ENCODE assay signal across 16 cellular contexts in the genomic region with DNA sequence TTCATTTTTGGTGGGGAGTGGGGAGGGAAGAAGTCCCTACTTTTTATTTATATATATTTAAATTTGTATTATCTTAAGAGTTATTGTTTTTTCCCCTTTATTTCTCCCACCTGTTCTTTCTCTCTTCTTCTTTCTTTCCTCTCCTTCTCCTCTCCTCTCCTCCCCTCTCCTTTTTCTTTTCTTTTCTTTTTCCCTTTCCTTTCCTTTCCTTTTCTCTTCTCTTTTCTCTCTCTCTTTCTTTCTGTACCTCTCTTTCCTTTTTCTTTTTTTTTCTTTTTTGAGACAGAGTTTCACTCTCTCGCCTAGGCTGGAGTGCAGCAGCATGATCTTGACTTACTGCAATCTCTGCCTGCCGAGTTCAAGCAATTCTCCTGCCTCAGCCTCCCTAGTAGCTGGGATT. TPM values are rescaled to one million over a fixed set of nuclear protein-coding genes. Genes with fewer than 3 reads are reported as not detected.
A peak's percentile ranks its signal among the peaks of the same experiment; 100 is the strongest.
DNase-seq lines count a peak whose midpoint lies in the region; ATAC-seq, FAIRE-seq and TF ChIP-seq lines count a peak whose summit lies in the region.
"Had no signal": no experiment of that assay in that cellular context is flagged by ENCODE, and none has a peak within 500 bp of the region (broad histone marks: within the 10 kb centered on the region; RNA-seq: fewer than 3 reads in every experiment).

No MANE protein-coding gene starts in this region.

- 78% methylated on average over 1 of the region's 2 CpGs for WGBS in K562 (ENCODE audit: insufficient coverage, low coverage, missing lambda C conversion rate)
- 80 to 92% (median 88%) methylated on average over 2 of the region's 2 CpGs for WGBS in psoas muscle, 3 donors
- 91 to 93% methylated on average over 2 of the region's 2 CpGs for WGBS in thyroid gland, 2 donors

- no peak overlapping the region for H3K27ac Mint-ChIP-seq in activated naive CD4-positive, alpha-beta T cell treated with anti-CD3 and anti-CD28 coated beads, Interleukin-2, amount 10 ng/mL, durations not matched to agents 7 days and 5 days
- no peak overlapping the region for H3K27ac Mint-ChIP-seq in progenitor cell of endocrine pancreas

- BruUV-seq in K562 (replicated peaks; lab: Mats Ljungman, UMichigan) = no TSS peak

- H3K36me3 Mint-ChIP-seq in activated naive CD4-positive, alpha-beta T cell treated with anti-CD3 and anti-CD28 coated beads, Interleukin-2, amount 10 ng/mL, durations not matched to agents 7 days and 5 days = peaks cover 11% of the 10 kb centered on the region
- H3K36me3 Mint-ChIP-seq in progenitor cell of endocrine pancreas (ENCODE audit: insufficient read depth) = no peaks in the 10 kb centered on the region

- H3K27me3 ChIP-seq in K562 (ENCODE audit: control insufficient read depth in 2 of 2, insufficient read depth in 2 of 2, low read length in 2 of 2) (no peaks in the 10 kb centered on the region), psoas muscle (ENCODE audit: insufficient read depth in 3 of 3, low read length in 2 of 3) (no peaks in the 10 kb centered on the region), thyroid gland (no peaks in the 10 kb centered on the region)
- H3K27me3 ChIP-seq: colonic mucosa had no signal

- no peak for FAIRE-seq in K562 (lab: Jason Lieb, UNC)

- H3K9me3 ChIP-seq in HEK293 (ENCODE audit: control insufficient read depth, insufficient read depth, low read depth, low read length) (no peaks in the 10 kb centered on the region), K562 (replicated peaks; ENCODE audit: control insufficient read depth, insufficient read depth, low read depth, low read length) (no peaks in the 10 kb centered on the region), psoas muscle (no peaks in the 10 kb centered on the region), thyroid gland (no peaks in the 10 kb centered on the region)
- H3K9me3 ChIP-seq: colonic mucosa had no signal

- peaks cover 41% of the 10 kb centered on the region for H3K79me2 ChIP-seq in K562 (ENCODE audit: control insufficient read depth, insufficient read depth, low read length)

- H3K4me3 Mint-ChIP-seq in activated naive CD4-positive, alpha-beta T cell treated with anti-CD3 and anti-CD28 coated beads, Interleukin-2, amount 10 ng/mL, durations not matched to agents 7 days and 5 days = peak overlapping the region; percentile 97
- H3K4me3 Mint-ChIP-seq in progenitor cell of endocrine pancreas (ENCODE audit: low read depth) = peak overlapping the region; percentile 38

- in situ Hi-C loops in K562 (cut with MboI) = no loop called here

- no peaks in the 10 kb centered on the region for H3K9me1 ChIP-seq in K562 (ENCODE audit: control insufficient read depth, insufficient read depth, low read length)

- H3K27ac ChIP-seq in HEK293 (ENCODE audit: extremely low read depth, low read depth, low read length) = no peak overlapping the region
- no peak overlapping the region for H3K27ac ChIP-seq in K562 (ENCODE audit: extremely low read depth, low read depth, low read length)
- no peak overlapping the region for H3K27ac ChIP-seq in psoas muscle
- no peak overlapping the region for H3K27ac ChIP-seq in thyroid gland
- H3K27ac ChIP-seq: colonic mucosa had no signal

- H2AFZ ChIP-seq in K562 (ENCODE audit: low read depth, low read length) = no peak overlapping the region

- POLR2A ChIA-PET in HEK293 (lab: Yijun Ruan, JAX) = interaction anchor here (1.4 to 1.6 kb wide), 2 partner anchors 9 to 40 kb away, joined by 3 to 8 read pairs; a partner anchor contains a TSS
- POLR2A ChIA-PET in K562 (lab: Yijun Ruan, JAX) = interaction anchor here (1.0 kb wide), 1 partner anchor 12 kb away, joined by 4 read pairs; no protein-coding TSS in a partner anchor

- intact Hi-C loops in K562 (cut with micrococcal nuclease) (loop anchor here (5.0 kb wide), 1 partner anchor 33 kb away; no protein-coding TSS in a partner anchor), psoas muscle (cut with DNase I) (loop anchor here in 1 of 2 donors (5.0 kb wide), 1 partner anchor 38 kb away; a partner anchor contains a TSS), thyroid gland (cut with DNase I) (no loop called here)

- H3K4me1 Mint-ChIP-seq in activated naive CD4-positive, alpha-beta T cell treated with anti-CD3 and anti-CD28 coated beads, Interleukin-2, amount 10 ng/mL, durations not matched to agents 7 days and 5 days = peaks cover 40% of the 10 kb centered on the region
- H3K4me1 Mint-ChIP-seq in progenitor cell of endocrine pancreas (ENCODE audit: low read depth) = peaks cover 24% of the 10 kb centered on the region

- no peak overlapping the region for H3K4me2 ChIP-seq in K562 (ENCODE audit: insufficient read depth, low read length)

- ATAC-seq in K562 (no peak), psoas muscle (no peak)
- ATAC-seq: activated CD4-positive, alpha-beta T cell treated with anti-CD3 and anti-CD28 coated beads for 36 hours had no signal

- H3K4me1 ChIP-seq in HEK293 (ENCODE audit: control insufficient read depth, insufficient read depth, low read length) = peaks cover 11% of the 10 kb centered on the region; the same call in 1 of the 2 replicates
- H3K4me1 ChIP-seq in K562 (replicated peaks in 1 of 2; ENCODE audit: control insufficient read depth in 2 of 2, insufficient read depth in 2 of 2, low read length in 2 of 2) = peaks cover 15 to 18% of the 10 kb centered on the region in 2 experiments; a peak in 4 of 5 replicates
- peaks cover 22% of the 10 kb centered on the region for H3K4me1 ChIP-seq in psoas muscle
- H3K4me1 ChIP-seq in thyroid gland = peaks cover 27 to 38% of the 10 kb centered on the region in 2 donors

- no peaks in the 10 kb centered on the region for H3K9me3 Mint-ChIP-seq in activated naive CD4-positive, alpha-beta T cell treated with anti-CD3 and anti-CD28 coated beads, Interleukin-2, amount 10 ng/mL, durations not matched to agents 7 days and 5 days
- no peaks in the 10 kb centered on the region for H3K9me3 Mint-ChIP-seq in progenitor cell of endocrine pancreas (ENCODE audit: low read depth)

- H3K4me3 ChIP-seq in HEK293 (ENCODE audit: low read depth, low read length) (no peak overlapping the region), K562 (no peak overlapping the region), psoas muscle (no peak overlapping the region), thyroid gland (replicated peaks in 1 of 3) (no peak overlapping the region)

- no peaks in the 10 kb centered on the region for H4K20me1 ChIP-seq in K562 (replicated peaks; ENCODE audit: control insufficient read depth, insufficient read depth, low read length)

- H3K36me3 ChIP-seq in HEK293 (ENCODE audit: control insufficient read depth in 2 of 2, insufficient read depth in 1 of 2, low read length in 2 of 2) (no peaks in the 10 kb centered on the region), K562 (ENCODE audit: control insufficient read depth, insufficient read depth, low read length) (peaks cover 4% of the 10 kb centered on the region; the same call in 1 of the 3 replicates), psoas muscle (ENCODE audit: insufficient read depth in 1 of 2, low read depth in 1 of 2) (peaks cover 0 to 3% of the 10 kb centered on the region in 2 donors), thyroid gland (no peaks in the 10 kb centered on the region)
- H3K36me3 ChIP-seq: colonic mucosa had no signal

- TF ChIP-seq POLR2A in K562 (conservative IDR thresholded peaks at IDR 0.05) (no peak), thyroid gland (IDR thresholded peaks at IDR 0.05) (no peak)

- H3K27me3 Mint-ChIP-seq in activated naive CD4-positive, alpha-beta T cell treated with anti-CD3 and anti-CD28 coated beads, Interleukin-2, amount 10 ng/mL, durations not matched to agents 7 days and 5 days = peaks cover 8% of the 10 kb centered on the region
- no peaks in the 10 kb centered on the region for H3K27me3 Mint-ChIP-seq in progenitor cell of endocrine pancreas
- H3K27me3 Mint-ChIP-seq: activated CD4-positive, alpha-beta T cell treated with anti-CD3 and anti-CD28 coated beads for 36 hours had no signal

- DNase-seq in activated naive CD4-positive, alpha-beta T cell treated with anti-CD3 and anti-CD28 coated beads, Interleukin-2, amount 10 ng/mL, durations not matched to agents 7 days and 5 days = no peak
- DNase-seq in activated naive CD4-positive, alpha-beta T cell treated with Interleukin-2 at 50 U/mL for 16 hours = no peak
- DNase-seq in K562 (ENCODE audit: extremely low read depth in 1 of 4, low spot score in 3 of 4) = no peak
- DNase-seq in progenitor cell of endocrine pancreas (ENCODE audit: low spot score, unreplicated experiment) = no peak
- no peak for DNase-seq in psoas muscle
- DNase-seq in COR-L47 (lab: John Stamatoyannopoulos, UW) = no peak
- DNase-seq in thyroid gland = no peak
- DNase-seq: colonic mucosa, foreskin melanocyte, NCI-H2029 treated with DMSO at 0.1 percent for 48 hours, NCI-H510A, retina, substantia nigra had no signal

- TF ChIP-seq CTCF in HEK293 (tag by site-specific recombination; IDR thresholded peaks at IDR 0.05) = no peak
- TF ChIP-seq CTCF in K562 (IDR thresholded peaks at IDR 0.05 in 2 of 3, conservative IDR thresholded peaks at IDR 0.05 in 1 of 3; ENCODE audit: insufficient read depth in 2 of 3, low read depth in 1 of 3, low read length in 3 of 3) = no peak
- no peak for TF ChIP-seq CTCF in progenitor cell of endocrine pancreas (IDR thresholded peaks at IDR 0.05; ENCODE audit: unreplicated experiment)
- TF ChIP-seq CTCF in psoas muscle (IDR thresholded peaks at IDR 0.05) = no peak
- TF ChIP-seq CTCF in thyroid gland (IDR thresholded peaks at IDR 0.05) = no peak

- no peak for TF ChIP-seq RAD21 in K562 (CRISPR knock-in tag; conservative IDR thresholded peaks at IDR 0.05 in 1 of 2, IDR thresholded peaks at IDR 0.05 in 1 of 2)

- no peak for TF ChIP-seq EP300 in K562 (IDR thresholded peaks at IDR 0.05; ENCODE audit: low read length)

- CTCF ChIA-PET in activated naive CD4-positive, alpha-beta T cell treated with anti-CD3 and anti-CD28 coated beads, Interleukin-2, amount 10 ng/mL, durations not matched to agents 7 days and 5 days (lab: Charles Lee) = no interaction called here
- CTCF ChIA-PET in HEK293 (lab: Yijun Ruan, JAX) (interaction anchor here (1.0 to 1.6 kb wide), 3 partner anchors 9 to 164 kb away, joined by 3 to 9 read pairs (median 4); no protein-coding TSS in a partner anchor), K562 (lab: Yijun Ruan, JAX; ENCODE audit: low intra/inter-chr PET ratio) (no interaction called here)

- no peak overlapping the region for H3K9ac ChIP-seq in K562 (ENCODE audit: insufficient read depth in 1 of 2, low read depth in 2 of 2, low read length in 2 of 2)

RNA-seq across cellular contexts. Expression of a gene that starts 1.9 kb away (rescaled TPM):
- 10.6 and 34.3 TPM in 2 replicates for total RNA-seq in K562 (2011; cell fraction: chromatin; rRNA removed; ENCODE audit: low replicate concordance)
- 28.8 and 36.0 TPM in 2 replicates for total RNA-seq in K562 (2011; cell fraction: nucleolus; rRNA removed)
- 11.3 and 14.4 TPM in 2 replicates for total RNA-seq in K562 (2011; cell fraction: nucleoplasm; rRNA removed)
- total RNA-seq in K562 (2014; rRNA removed) (44.5 and 52.5 TPM in 2 replicates), K562 (2014; rRNA removed; fragmentation: Illumina TruSeq; extraction: Trizol) (2.0 and 4.8 TPM in 2 replicates), K562 (2015; rRNA removed; fragmentation: Illumina TruSeq; extraction: Trizol) (10.6 and 14.0 TPM in 2 replicates), K562 (2021) (14.6 and 16.6 TPM in 2 replicates), progenitor cell of endocrine pancreas (15.2 and 16.3 TPM in 2 replicates), psoas muscle (10 to 100 TPM; 31.5 to 45.1 (median 39.8) TPM), thyroid gland (10 to 100 TPM; 57.4 to 90.9 (median 85.6) TPM)
- polyA plus RNA-seq in K562 (2011; rRNA removed) (14.1 and 30.0 TPM in 2 replicates), K562 (2014; fragmentation: Illumina TruSeq; extraction: Trizol) (24.0 and 28.8 TPM in 2 replicates), K562 (2014; fragmentation: Nextera tagmentation; extraction: Ambion mirVana) (1 to 10 TPM; 4.5 to 6.4 TPM), K562 (2014; rRNA removed) (23.0 and 26.9 TPM in 2 replicates), psoas muscle (10 to 100 TPM; 34.9 to 58.8 (median 43.3) TPM)
- polyA plus RNA-seq in K562 (2011; cell fraction: cytosol; rRNA removed) = 42.6 and 93.8 TPM in 2 replicates
- 46.1 and 46.4 TPM in 2 replicates for polyA plus RNA-seq in K562 (2011; cell fraction: nucleus; rRNA removed)
- 18.7 and 29.6 TPM in 2 replicates for polyA plus RNA-seq in K562 (2012)
- polyA minus RNA-seq in K562 (2011; rRNA and poly(A)+ RNA removed) = 6.4 and 7.1 TPM in 2 replicates
- polyA minus RNA-seq in K562 (2011; cell fraction: cytosol; rRNA and poly(A)+ RNA removed) = 22.1 and 33.9 TPM in 2 replicates
- polyA minus RNA-seq in K562 (2011; cell fraction: nucleus; rRNA and poly(A)+ RNA removed) = 11.6 and 15.8 TPM in 2 replicates

RNA-seq across cellular contexts. Expression of a gene that starts 2.4 kb away (rescaled TPM):
- 10.4 and 27.0 TPM in 2 replicates for total RNA-seq in K562 (2011; cell fraction: chromatin; rRNA removed; ENCODE audit: low replicate concordance)
- total RNA-seq in K562 (2011; cell fraction: nucleolus; rRNA removed) = 28.7 and 35.4 TPM in 2 replicates
- total RNA-seq in K562 (2011; cell fraction: nucleoplasm; rRNA removed) = 18.0 and 19.2 TPM in 2 replicates
- total RNA-seq in K562 (2014; rRNA removed) (37.8 and 47.1 TPM in 2 replicates), K562 (2014; rRNA removed; fragmentation: Illumina TruSeq; extraction: Trizol) (8.6 and 10.9 TPM in 2 replicates), K562 (2015; rRNA removed; fragmentation: Illumina TruSeq; extraction: Trizol) (32.5 and 35.0 TPM in 2 replicates), K562 (2021) (59.7 and 66.0 TPM in 2 replicates), progenitor cell of endocrine pancreas (15.4 and 17.0 TPM in 2 replicates), psoas muscle (10 to 100 TPM; 25.4 to 42.3 (median 41.2) TPM), thyroid gland (10 to 100 TPM; 11.8 to 20.7 (median 14.2) TPM)
- polyA plus RNA-seq in K562 (2011; rRNA removed) (43.3 and 53.6 TPM in 2 replicates), K562 (2014; fragmentation: Illumina TruSeq; extraction: Trizol) (22.3 and 47.3 TPM in 2 replicates), K562 (2014; fragmentation: Nextera tagmentation; extraction: Ambion mirVana) (10 to 100 TPM; 15.1 to 41.8 TPM), K562 (2014; rRNA removed) (75.5 and 76.1 TPM in 2 replicates), psoas muscle (10 to 100 TPM; 34.9 to 78.8 (median 59.0) TPM)
- polyA plus RNA-seq in K562 (2011; cell fraction: cytosol; rRNA removed) = 64.2 and 117 TPM in 2 replicates
- 33.3 and 35.8 TPM in 2 replicates for polyA plus RNA-seq in K562 (2011; cell fraction: nucleus; rRNA removed)
- polyA plus RNA-seq in K562 (2012) = 51.8 and 96.9 TPM in 2 replicates
- 8.8 and 12.2 TPM in 2 replicates for polyA minus RNA-seq in K562 (2011; rRNA and poly(A)+ RNA removed)
- polyA minus RNA-seq in K562 (2011; cell fraction: cytosol; rRNA and poly(A)+ RNA removed) = 19.4 and 42.8 TPM in 2 replicates
- polyA minus RNA-seq in K562 (2011; cell fraction: nucleus; rRNA and poly(A)+ RNA removed) = 10.1 and 11.0 TPM in 2 replicates

RNA-seq across cellular contexts. Expression of a gene that starts 23.2 kb away (rescaled TPM):
- total RNA-seq in K562 (2011; cell fraction: chromatin; rRNA removed; ENCODE audit: low replicate concordance) = 24.4 and 50.0 TPM in 2 replicates
- 29.5 and 29.9 TPM in 2 replicates for total RNA-seq in K562 (2011; cell fraction: nucleolus; rRNA removed)
- total RNA-seq in K562 (2011; cell fraction: nucleoplasm; rRNA removed) = 34.4 and 41.6 TPM in 2 replicates
- total RNA-seq in K562 (2014; rRNA removed) (2.8 and 4.3 TPM in 2 replicates), K562 (2014; rRNA removed; fragmentation: Illumina TruSeq; extraction: Trizol) (1.5 and 1.6 TPM in 2 replicates), K562 (2015; rRNA removed; fragmentation: Illumina TruSeq; extraction: Trizol) (1.7 and 1.8 TPM in 2 replicates), K562 (2021) (2.3 and 2.7 TPM in 2 replicates), progenitor cell of endocrine pancreas (12.8 and 14.3 TPM in 2 replicates), psoas muscle (1 to 10 TPM; 1.4 to 2.6 (median 1.7) TPM), thyroid gland (10 to 100 TPM in 2 of 4 donors, 1 to 10 TPM in 2; 5.0 to 14.9 (median 9.0) TPM)
- polyA plus RNA-seq in K562 (2011; rRNA removed) (3.0 and 3.9 TPM in 2 replicates), K562 (2014; fragmentation: Illumina TruSeq; extraction: Trizol) (3.0 and 3.1 TPM in 2 replicates), K562 (2014; fragmentation: Nextera tagmentation; extraction: Ambion mirVana) (1 to 10 TPM; 1.2 to 1.8 TPM), K562 (2014; rRNA removed) (3.1 and 5.2 TPM in 2 replicates), psoas muscle (1 to 10 TPM in 2 of 3 donors, under 1 TPM in 1; 0.88 to 3.1 (median 2.5) TPM)
- polyA plus RNA-seq in K562 (2011; cell fraction: cytosol; rRNA removed) = 2.3 and 3.1 TPM in 2 replicates
- polyA plus RNA-seq in K562 (2011; cell fraction: nucleus; rRNA removed) = 18.6 and 23.2 TPM in 2 replicates
- polyA plus RNA-seq in K562 (2012) = 2.8 and 6.9 TPM in 2 replicates
- 1.9 and 2.4 TPM in 2 replicates for polyA minus RNA-seq in K562 (2011; rRNA and poly(A)+ RNA removed)
- 2.0 and 3.7 TPM in 2 replicates for polyA minus RNA-seq in K562 (2011; cell fraction: cytosol; rRNA and poly(A)+ RNA removed)
- 5.4 and 6.3 TPM in 2 replicates for polyA minus RNA-seq in K562 (2011; cell fraction: nucleus; rRNA and poly(A)+ RNA removed)

RNA-seq across cellular contexts. Expression of a gene that starts 27.6 kb away (rescaled TPM):
- 0.35 and 1.2 TPM in 2 replicates for total RNA-seq in K562 (2011; cell fraction: chromatin; rRNA removed; ENCODE audit: low replicate concordance)
- total RNA-seq in K562 (2011; cell fraction: nucleolus; rRNA removed) = 2.5 and 3.7 TPM in 2 replicates
- 0.66 TPM in 1 of 2 replicates, not detected in the other for total RNA-seq in K562 (2011; cell fraction: nucleoplasm; rRNA removed)
- total RNA-seq in K562 (2014; rRNA removed) (1.00 and 2.3 TPM in 2 replicates), K562 (2014; rRNA removed; fragmentation: Illumina TruSeq; extraction: Trizol) (not detected in 2 replicates), K562 (2015; rRNA removed; fragmentation: Illumina TruSeq; extraction: Trizol) (0.83 and 0.90 TPM in 2 replicates), K562 (2021) (2.9 and 3.4 TPM in 2 replicates), progenitor cell of endocrine pancreas (4.4 and 4.6 TPM in 2 replicates), psoas muscle (1 to 10 TPM in 2 of 4 donors, under 1 TPM in 2; 0.55 to 1.9 (median 1.3) TPM), thyroid gland (1 to 10 TPM in 2 of 4 donors, under 1 TPM in 1, not detected in 1; 0.59 to 2.4 (median 1.4) TPM)
- polyA plus RNA-seq in K562 (2011; rRNA removed) (0.23 and 0.35 TPM in 2 replicates), K562 (2014; fragmentation: Illumina TruSeq; extraction: Trizol) (0.21 and 2.0 TPM in 2 replicates), K562 (2014; fragmentation: Nextera tagmentation; extraction: Ambion mirVana) (under 1 TPM in 1 of 2 experiments, not detected in 1; 0.11 TPM), K562 (2014; rRNA removed) (0.65 and 1.3 TPM in 2 replicates), psoas muscle (under 1 TPM; 0.59 to 0.96 (median 0.73) TPM)
- polyA plus RNA-seq in K562 (2011; cell fraction: cytosol; rRNA removed) = 0.18 and 0.86 TPM in 2 replicates
- 0.25 and 0.50 TPM in 2 replicates for polyA plus RNA-seq in K562 (2011; cell fraction: nucleus; rRNA removed)
- 2.8 and 5.4 TPM in 2 replicates for polyA plus RNA-seq in K562 (2012)
- 0.09 and 0.28 TPM in 2 replicates for polyA minus RNA-seq in K562 (2011; rRNA and poly(A)+ RNA removed)
- polyA minus RNA-seq in K562 (2011; cell fraction: cytosol; rRNA and poly(A)+ RNA removed) = 1.8 TPM in 1 of 2 replicates, not detected in the other
- 0.67 and 0.81 TPM in 2 replicates for polyA minus RNA-seq in K562 (2011; cell fraction: nucleus; rRNA and poly(A)+ RNA removed)
- total RNA-seq: myocyte had no signal

RNA-seq across cellular contexts. Expression of a gene that starts 35.6 kb away (rescaled TPM):
- total RNA-seq in K562 (2011; cell fraction: chromatin; rRNA removed; ENCODE audit: low replicate concordance) = 2.5 and 4.1 TPM in 2 replicates
- total RNA-seq in K562 (2011; cell fraction: nucleolus; rRNA removed) = 2.6 and 4.3 TPM in 2 replicates
- total RNA-seq in K562 (2011; cell fraction: nucleoplasm; rRNA removed) = 2.5 and 2.7 TPM in 2 replicates
- total RNA-seq in K562 (2014; rRNA removed) (3.5 and 6.7 TPM in 2 replicates), K562 (2014; rRNA removed; fragmentation: Illumina TruSeq; extraction: Trizol) (0.54 and 1.6 TPM in 2 replicates), K562 (2015; rRNA removed; fragmentation: Illumina TruSeq; extraction: Trizol) (5.2 and 5.5 TPM in 2 replicates), K562 (2021) (6.0 and 6.9 TPM in 2 replicates), progenitor cell of endocrine pancreas (8.6 and 10.7 TPM in 2 replicates), psoas muscle (1 to 10 TPM; 1.7 to 2.5 (median 2.0) TPM), thyroid gland (10 to 100 TPM in 2 of 4 donors, 1 to 10 TPM in 2; 5.9 to 12.5 (median 9.9) TPM)
- polyA plus RNA-seq in K562 (2011; rRNA removed) (2.8 and 5.8 TPM in 2 replicates), K562 (2014; fragmentation: Illumina TruSeq; extraction: Trizol) (2.2 and 3.4 TPM in 2 replicates), K562 (2014; fragmentation: Nextera tagmentation; extraction: Ambion mirVana) (1 to 10 TPM in 1 of 2 experiments, under 1 TPM in 1; 0.83 to 1.4 TPM), K562 (2014; rRNA removed) (3.4 and 3.5 TPM in 2 replicates), psoas muscle (10 to 100 TPM in 1 of 3 donors, 1 to 10 TPM in 2; 7.9 to 13.1 (median 9.3) TPM)
- 5.3 and 10.7 TPM in 2 replicates for polyA plus RNA-seq in K562 (2011; cell fraction: cytosol; rRNA removed)
- 5.0 and 5.1 TPM in 2 replicates for polyA plus RNA-seq in K562 (2011; cell fraction: nucleus; rRNA removed)
- 9.2 and 11.3 TPM in 2 replicates for polyA plus RNA-seq in K562 (2012)
- 0.69 and 0.84 TPM in 2 replicates for polyA minus RNA-seq in K562 (2011; rRNA and poly(A)+ RNA removed)
- polyA minus RNA-seq in K562 (2011; cell fraction: cytosol; rRNA and poly(A)+ RNA removed) = 2.3 and 2.5 TPM in 2 replicates
- 1.9 and 2.3 TPM in 2 replicates for polyA minus RNA-seq in K562 (2011; cell fraction: nucleus; rRNA and poly(A)+ RNA removed)
